In genomic region chr2:225668606-225669266, GRCh38 we compare ENCODE assay signal across 8 cellular contexts.
DNase-seq lines count a peak whose midpoint lies in the region; FAIRE-seq and TF ChIP-seq lines count a peak whose summit lies in the region.

No MANE protein-coding gene starts in this region.

- H3K4me2 ChIP-seq in H9 (ENCODE audit: insufficient read depth, insufficient read length, low read length) = no peak overlapping the region
- no peak overlapping the region for H3K4me2 ChIP-seq in KMS-11

- FAIRE-seq in RCC 7860 (lab: Jason Lieb, UNC) = peak; percentile 76

- no CpG with 5 or more reads among the region's 2 CpGs for WGBS in H9 (ENCODE audit: extremely low coverage, insufficient read length, low lambda C conversion rate)

- H3K27ac Mint-ChIP-seq in H9 = no peak overlapping the region

- no peaks in the 10 kb centered on the region for H3K79me2 ChIP-seq in H9 (ENCODE audit: insufficient read depth, low read length)
- H3K79me2 ChIP-seq in KMS-11 (ENCODE audit: insufficient read depth, low read depth) = no peaks in the 10 kb centered on the region

- no peaks in the 10 kb centered on the region for H3K23me2 ChIP-seq in H9 (ENCODE audit: insufficient read length, low read depth, low read length, poor library complexity, severe bottlenecking)

- H3K4me1 ChIP-seq in H9 (ENCODE audit: insufficient read depth, low read length) = peaks cover 2% of the 10 kb centered on the region; the same call in 1 of the 2 replicates
- H3K4me1 ChIP-seq in KMS-11 (ENCODE audit: low read depth, poor library complexity, severe bottlenecking) = no peaks in the 10 kb centered on the region

- peaks cover 22 to 26% of the 10 kb centered on the region in 2 experiments for H3K4me1 Mint-ChIP-seq in H9

- H2BK120ac ChIP-seq in H9 (ENCODE audit: low read depth, low read length, poor library complexity, severe bottlenecking) = no peak overlapping the region

- H3K27me3 ChIP-seq in H9 (ENCODE audit: insufficient read depth, low read length) = no peaks in the 10 kb centered on the region
- no peaks in the 10 kb centered on the region for H3K27me3 ChIP-seq in KMS-11 (ENCODE audit: insufficient read depth, low read depth)
- no peaks in the 10 kb centered on the region for H3K27me3 ChIP-seq in dorsolateral prefrontal cortex

- no peak overlapping the region for H3T11ph ChIP-seq in H9 (ENCODE audit: low read length)

- H3K36me3 Mint-ChIP-seq in H9 (ENCODE audit: insufficient read depth in 1 of 3, low read depth in 3 of 3) = no peaks in the 10 kb centered on the region

- H2BK12ac ChIP-seq in H9 (ENCODE audit: insufficient read length, low read depth, low read length) = no peak overlapping the region

- H3K4me3 Mint-ChIP-seq in H9 = no peak overlapping the region

- peak; percentile 65 for TF ChIP-seq CTCF in GM10266 (IDR thresholded peaks at IDR 0.05; ENCODE audit: control insufficient read depth, insufficient read depth, low read depth, missing control alignments)
- TF ChIP-seq CTCF in H9 (conservative IDR thresholded peaks at IDR 0.05) = peak; percentile 77
- TF ChIP-seq CTCF in KMS-11 (conservative IDR thresholded peaks at IDR 0.05; ENCODE audit: low read depth, low read length) = peak; percentile 84
- TF ChIP-seq CTCF in dorsolateral prefrontal cortex (IDR thresholded peaks at IDR 0.05 in 54 of 56, conservative IDR thresholded peaks at IDR 0.05 in 2 of 56; ENCODE audit: low read depth in 1 of 56, partially characterized antibody in 56 of 56) = peak; percentile 54 to 86 (median 73)

- H3K4me3 ChIP-seq in KMS-11 (IDR thresholded peaks at IDR 0.05; ENCODE audit: insufficient read depth, low read depth, low read length) (no peak overlapping the region), dorsolateral prefrontal cortex (no peak overlapping the region)

- no peak overlapping the region for H4K8ac ChIP-seq in H9 (replicated peaks; ENCODE audit: insufficient read length, low read depth, low read length)

- H3K9me3 Mint-ChIP-seq in H9 = no peaks in the 10 kb centered on the region

- H2BK15ac ChIP-seq in H9 (ENCODE audit: low read depth, low read length) = no peak overlapping the region

- no peak overlapping the region for H2BK20ac ChIP-seq in H9 (ENCODE audit: low read depth, low read length, poor library complexity, severe bottlenecking)

- no peak overlapping the region for H2BK5ac ChIP-seq in H9 (ENCODE audit: insufficient read length, low read length)

- H3K27ac ChIP-seq in H9 (ENCODE audit: insufficient read length, low read depth, low read length) = no peak overlapping the region
- H3K27ac ChIP-seq in KMS-11 = no peak overlapping the region
- H3K27ac ChIP-seq in dorsolateral prefrontal cortex = no peak overlapping the region

- no peaks in the 10 kb centered on the region for H3K27me3 Mint-ChIP-seq in H9 (ENCODE audit: low read depth)

- H3K4ac ChIP-seq in H9 (ENCODE audit: low read depth, low read length) = no peak overlapping the region

- no peak overlapping the region for H3K23ac ChIP-seq in H9 (ENCODE audit: insufficient read length, low read depth, low read length)

- H3K36me3 ChIP-seq in KMS-11 (ENCODE audit: insufficient read depth) = no peaks in the 10 kb centered on the region

- no peaks in the 10 kb centered on the region for H4K20me1 ChIP-seq in H9 (ENCODE audit: control insufficient read depth, insufficient read depth, insufficient read length)
- no peaks in the 10 kb centered on the region for H4K20me1 ChIP-seq in KMS-11 (ENCODE audit: insufficient read depth)

- H4K91ac ChIP-seq in H9 (ENCODE audit: insufficient read length, low read depth, low read length) = no peak overlapping the region

- H2AK5ac ChIP-seq in H9 (ENCODE audit: insufficient read length, low read length) = no peak overlapping the region

- intact Hi-C loops in dorsolateral prefrontal cortex (cut with DNase I) = loop anchor here (5.0 to 10.0 kb wide), 3 partner anchors 1016 to 1319 kb away; no protein-coding TSS in a partner anchor

- no peaks in the 10 kb centered on the region for H3K9me3 ChIP-seq in H9 (ENCODE audit: control insufficient read depth, low read depth, low read length)

- no peak overlapping the region for H3K18ac ChIP-seq in H9 (ENCODE audit: insufficient read length, low read depth, low read length)

- H3K56ac ChIP-seq in H9 (ENCODE audit: insufficient read length, low read depth, low read length) = no peak overlapping the region

- no peaks in the 10 kb centered on the region for H3K79me1 ChIP-seq in H9 (ENCODE audit: insufficient read depth, low read depth, low read length, poor library complexity, severe bottlenecking)

- no peak overlapping the region for H3K14ac ChIP-seq in H9 (ENCODE audit: insufficient read depth, low read length)

- DNase-seq in AG08396 (ENCODE audit: low spot score) = peak; percentile 43
- DNase-seq in GM10266 (ENCODE audit: extremely low spot score) = peak; percentile 31
- peak; percentile 34 for DNase-seq in H9
- DNase-seq in RCC 7860 (ENCODE audit: low spot score) = peak; percentile 53
- DNase-seq in dorsolateral prefrontal cortex = peak in 1 of 10 donors; percentile 11
- peak; percentile 11 for DNase-seq in midbrain (lab: John Stamatoyannopoulos, UW)
- DNase-seq in cortex of kidney (lab: John Stamatoyannopoulos, UW) = no peak

- no peak overlapping the region for H4K5ac ChIP-seq in H9 (ENCODE audit: insufficient read length, low read depth, low read length)

- H3K9ac ChIP-seq in H9 (ENCODE audit: extremely low read depth, insufficient read length, low read length) = no peak overlapping the region
- H3K9ac ChIP-seq in KMS-11 = no peak overlapping the region

- H2AFZ ChIP-seq in H9 (ENCODE audit: low read length) (no peak overlapping the region), KMS-11 (ENCODE audit: low read depth) (no peak overlapping the region)
